Comparison of ENCODE assay signal across 8 cellular contexts in the genomic region with DNA sequence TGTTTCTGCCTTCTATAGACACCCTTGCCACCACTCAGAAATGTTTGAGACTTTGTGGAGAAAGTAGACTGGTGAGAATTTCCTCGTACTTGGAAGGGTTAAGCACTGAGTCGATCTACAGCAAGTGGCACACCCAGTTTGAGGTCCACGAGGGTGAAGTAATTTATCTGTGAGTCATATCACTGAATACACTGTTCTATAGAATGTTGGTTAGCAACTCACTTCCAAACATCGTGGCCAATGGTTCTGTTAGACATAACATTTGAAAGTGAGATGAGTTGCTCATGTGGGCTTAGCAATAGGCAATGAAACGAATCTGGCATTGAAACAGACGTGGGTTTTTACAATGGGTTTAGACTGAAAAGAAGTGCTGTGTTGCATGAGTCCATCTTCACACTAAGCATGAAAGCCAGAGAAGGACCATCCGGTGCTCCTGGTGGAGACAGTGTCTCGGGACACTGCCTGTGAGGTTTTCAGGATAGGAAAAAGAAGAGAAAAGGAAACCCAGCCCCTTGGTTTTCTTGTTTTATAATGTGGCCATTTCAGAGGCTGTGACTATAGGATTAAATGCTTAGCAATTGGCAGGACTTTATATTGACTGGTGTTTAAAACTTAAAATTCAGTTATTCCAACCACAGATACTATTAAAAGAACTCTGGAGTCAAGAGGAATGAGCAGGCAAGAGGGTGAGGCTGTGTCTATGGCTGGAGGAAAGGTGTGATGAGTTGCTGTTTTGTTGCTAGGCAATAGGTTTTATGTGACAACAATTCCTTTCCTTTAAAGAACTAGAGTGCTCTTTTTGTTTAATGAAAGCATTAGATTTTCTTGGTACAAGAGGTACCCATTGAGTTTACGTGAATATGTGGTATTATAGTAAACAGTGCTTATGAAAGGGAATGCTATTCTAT. TPM values are rescaled to one million over a fixed set of nuclear protein-coding genes. Genes with fewer than 3 reads are reported as not detected.
A peak's percentile ranks its signal among the peaks of the same experiment; 100 is the strongest.
DNase-seq lines count a peak whose midpoint lies in the region; ATAC-seq lines count a peak whose summit lies in the region.

No MANE protein-coding gene starts in this region.

- DNase-seq in Right ventricle myocardium inferior (ENCODE audit: missing footprints) (no peak), cardiac septum (ENCODE audit: low spot score) (no peak), SIG-M5 treated with dmso at 0.1 percent for 504 hours (lab: John Stamatoyannopoulos, UW; ENCODE audit: unreplicated experiment) (peak; percentile 72), iris pigment epithelial cell (ENCODE audit: low read depth) (peak; percentile 96), left lobe of liver (ENCODE audit: low spot score) (no peak)
- peak; percentile 35 for DNase-seq in activated naive CD8-positive, alpha-beta T cell treated with anti-CD3 and anti-CD28 coated beads for 36 hours
- DNase-seq in stimulated activated CD8-positive, alpha-beta memory T cell treated with anti-CD3 and anti-CD28 coated beads, Interleukin-12 subunit alpha, Interleukin-12 subunit beta, amount 100 ng/mL, for 1 hour (ENCODE audit: low read depth): peak; percentile 46

- intact Hi-C loops in Right ventricle myocardium inferior (cut with DNase I): no loop called here
- intact Hi-C loops in cardiac septum (cut with DNase I): no loop called here

- peak; percentile 56 for ATAC-seq in Right ventricle myocardium inferior
- ATAC-seq in GM18498 (IDR thresholded peaks at IDR 0.05; ENCODE audit: unreplicated experiment): no peak
- ATAC-seq in left lobe of liver: no peak

- H3K27me3 Mint-ChIP-seq in activated naive CD8-positive, alpha-beta T cell treated with anti-CD3 and anti-CD28 coated beads for 36 hours: no peaks in the 10 kb centered on the region

- H3K4me3 Mint-ChIP-seq in activated naive CD8-positive, alpha-beta T cell treated with anti-CD3 and anti-CD28 coated beads for 36 hours: peak overlapping the region; percentile 42

- H3K36me3 Mint-ChIP-seq in activated naive CD8-positive, alpha-beta T cell treated with anti-CD3 and anti-CD28 coated beads for 36 hours: no peaks in the 10 kb centered on the region

- peak overlapping the region; percentile 88 for H3K27ac Mint-ChIP-seq in activated naive CD8-positive, alpha-beta T cell treated with anti-CD3 and anti-CD28 coated beads for 36 hours

- H3K4me1 Mint-ChIP-seq in activated naive CD8-positive, alpha-beta T cell treated with anti-CD3 and anti-CD28 coated beads for 36 hours: peaks cover 24% of the 10 kb centered on the region

- no peaks in the 10 kb centered on the region for H3K9me3 Mint-ChIP-seq in activated naive CD8-positive, alpha-beta T cell treated with anti-CD3 and anti-CD28 coated beads for 36 hours

RNA-seq across cellular contexts. Expression of gene EZR, which starts 31.0 kb away (rescaled TPM):
- 203 TPM for total RNA-seq in Right ventricle myocardium inferior
- total RNA-seq in cardiac septum: 141 TPM
- 100 to 1,000 TPM; 218 to 227 TPM for total RNA-seq in activated naive CD8-positive, alpha-beta T cell treated with anti-CD3 and anti-CD28 coated beads for 36 hours
- 57.0 TPM for total RNA-seq in left lobe of liver

Comparison
In these comparisons a context has a peak if more than half of its experiments do, and no peak if none do; other contexts are left out.
1. DNase-seq: peak in SIG-M5 treated with dmso at 0.1 percent for 504 hours (single experiment), activated naive CD8-positive, alpha-beta T cell treated with anti-CD3 and anti-CD28 coated beads for 36 hours (single experiment), iris pigment epithelial cell (single experiment) and stimulated activated CD8-positive, alpha-beta memory T cell treated with anti-CD3 and anti-CD28 coated beads, Interleukin-12 subunit alpha, Interleukin-12 subunit beta, amount 100 ng/mL, for 1 hour (single experiment); none in Right ventricle myocardium inferior (single experiment), cardiac septum (single experiment) and left lobe of liver (single experiment).